ENCODE assay signal across 8 cellular contexts in the genomic region with DNA sequence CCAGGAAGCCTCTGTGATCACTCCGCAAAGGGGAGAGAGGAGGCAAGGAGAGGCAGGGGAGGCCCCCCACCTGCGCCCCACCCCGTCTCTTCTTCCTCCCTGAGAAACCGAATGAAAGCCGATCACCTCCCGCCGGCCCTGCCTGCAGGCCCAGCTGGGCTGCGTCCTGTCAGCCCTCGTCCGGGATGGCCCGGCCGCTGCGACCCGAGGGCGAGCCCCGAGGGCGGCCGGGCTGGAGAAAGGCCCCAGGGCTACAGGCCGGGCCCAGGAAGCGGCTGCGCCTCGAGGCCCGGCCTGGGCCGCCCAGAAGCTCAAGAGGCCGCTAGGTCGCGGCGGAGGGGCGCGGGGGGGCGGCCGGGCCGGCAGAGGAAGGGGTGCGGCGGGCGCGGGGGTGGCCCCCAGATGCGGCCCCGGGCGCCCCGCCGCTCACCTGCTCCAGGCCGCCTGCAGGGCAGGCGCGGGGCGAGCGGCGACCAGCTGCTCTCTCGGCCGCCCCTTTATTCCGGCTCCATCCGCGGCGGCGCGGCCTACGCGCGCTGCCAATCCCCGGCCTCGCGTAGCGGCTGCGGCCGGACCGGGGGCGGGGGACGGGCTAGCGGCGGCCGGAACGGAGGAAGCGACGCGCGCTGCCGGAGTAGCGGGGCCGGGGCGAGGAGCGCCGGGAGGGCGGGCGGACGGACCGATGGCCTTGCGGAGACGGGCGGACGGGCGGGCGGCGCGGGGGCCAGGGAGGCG. TPM values are rescaled to one million over a fixed set of nuclear protein-coding genes. Genes with fewer than 3 reads are reported as not detected.
DNase-seq lines count a peak whose midpoint lies in the region; ATAC-seq and TF ChIP-seq lines count a peak whose summit lies in the region.

A gene (minus strand): TSS at position 702 of the 735 bp plus-strand sequence. CDS start 2,407 bp downstream, outside the sequence.

- H2AFZ ChIP-seq in SU-DHL-6 (ENCODE audit: low read depth, low read length, severe bottlenecking), result peak within 1 kb of the TSS; percentile 93

- intact Hi-C loops in aorta (cut with DNase I), result loop anchor here (2.0 to 10.0 kb wide), 4 partner anchors 99 to 425 kb away; a partner anchor contains a TSS

- peaks cover 58% of the 10 kb centered on the region for H3K4me1 ChIP-seq in effector memory CD4-positive, alpha-beta T cell (ENCODE audit: control insufficient read depth, insufficient read depth, low read length, poor library complexity, severe bottlenecking)
- H3K4me1 ChIP-seq in mucosa of stomach (ENCODE audit: control insufficient read depth, insufficient read depth, low read length), result peaks cover 25% of the 10 kb centered on the region
- no peaks in the 10 kb centered on the region for H3K4me1 ChIP-seq in aorta (ENCODE audit: control insufficient read depth in 1 of 2, insufficient read depth in 2 of 2, low read length in 2 of 2)

- no peaks in the 10 kb centered on the region for H3K27me3 ChIP-seq in SU-DHL-6 (ENCODE audit: low read length)
- H3K27me3 ChIP-seq in effector memory CD4-positive, alpha-beta T cell (replicated peaks; ENCODE audit: control insufficient read depth, insufficient read depth, low read length, poor library complexity, severe bottlenecking), result no peaks in the 10 kb centered on the region
- no peaks in the 10 kb centered on the region for H3K27me3 ChIP-seq in mucosa of stomach (ENCODE audit: control insufficient read depth, insufficient read depth, low read length)
- H3K27me3 ChIP-seq in aorta (ENCODE audit: control insufficient read depth in 1 of 2, insufficient read depth in 2 of 2, low read length in 1 of 2), result no peaks in the 10 kb centered on the region

- TF ChIP-seq CTCF in SU-DHL-6 (IDR thresholded peaks at IDR 0.05; ENCODE audit: insufficient read depth, low read length, poor library complexity, severe bottlenecking), result no peak

- ATAC-seq in HG02870 (IDR thresholded peaks at IDR 0.05; ENCODE audit: unreplicated experiment) (peak; percentile 17), aorta (ENCODE audit: low FRiP score) (no peak)

- H3K79me2 ChIP-seq in SU-DHL-6 (ENCODE audit: insufficient read depth, low read length), result no peaks in the 10 kb centered on the region

- H3K4me2 ChIP-seq in SU-DHL-6 (ENCODE audit: low read depth, low read length, poor library complexity, severe bottlenecking), result peak within 1 kb of the TSS; percentile 95

- no peaks in the 10 kb centered on the region for H4K20me1 ChIP-seq in SU-DHL-6 (ENCODE audit: low read depth, low read length)

- H3K9me3 ChIP-seq in SU-DHL-6 (ENCODE audit: insufficient read depth, low read length), result no peaks in the 10 kb centered on the region
- H3K9me3 ChIP-seq in effector memory CD4-positive, alpha-beta T cell (ENCODE audit: control insufficient read depth, low read length), result no peaks in the 10 kb centered on the region
- no peaks in the 10 kb centered on the region for H3K9me3 ChIP-seq in mucosa of stomach (ENCODE audit: control insufficient read depth, low read length)
- H3K9me3 ChIP-seq in aorta (ENCODE audit: control insufficient read depth, low read length), result no peaks in the 10 kb centered on the region

- H3K4me3 ChIP-seq in SU-DHL-6 (ENCODE audit: insufficient read depth, low read length, poor library complexity, severe bottlenecking) (peak within 1 kb of the TSS; percentile 80), mucosa of stomach (ENCODE audit: low read length) (peak within 1 kb of the TSS; percentile 94), aorta (ENCODE audit: low read length in 2 of 2) (peak within 1 kb of the TSS; percentile 87 to 90)
- H3K4me3 ChIP-seq in effector memory CD4-positive, alpha-beta T cell (ENCODE audit: insufficient read depth, low read depth, low read length, poor library complexity, severe bottlenecking), result peak within 1 kb of the TSS; percentile 81

- peak; percentile 65 for DNase-seq in activated CD8-positive, alpha-beta memory T cell treated with anti-CD3 and anti-CD28 coated beads for 24 hours
- DNase-seq in activated CD8-positive, alpha-beta memory T cell treated with anti-CD3 and anti-CD28 coated beads, Interleukin-2, amount 50 U/mL, for 4 hours, result no peak
- DNase-seq in effector memory CD4-positive, alpha-beta T cell, result peak in 1 of 3 donors; percentile 15
- DNase-seq in aorta (peak in 1 of 2 donors; percentile 79), NCI-H526 (lab: John Stamatoyannopoulos, UW) (no peak)

- no peaks in the 10 kb centered on the region for H3K9me2 ChIP-seq in SU-DHL-6 (replicated peaks; ENCODE audit: insufficient read depth, low read length)

- H3K9ac ChIP-seq in SU-DHL-6 (ENCODE audit: low read length) (peak within 1 kb of the TSS; percentile 83), mucosa of stomach (ENCODE audit: low read length) (peak within 1 kb of the TSS; percentile 84)

- peaks cover 15% of the 10 kb centered on the region for H3F3A ChIP-seq in SU-DHL-6 (ENCODE audit: insufficient read depth)

- WGBS in aorta, 2 donors, result 0 to 1% methylated on average over 65 to 95 of the region's 95 CpGs

- H3K27ac ChIP-seq in SU-DHL-6 (ENCODE audit: low read depth, low read length) (peak within 1 kb of the TSS; percentile 67), aorta (ENCODE audit: low read depth in 1 of 2, low read length in 2 of 2) (peak within 1 kb of the TSS; percentile 23 to 62)
- peak within 1 kb of the TSS; percentile 70 for H3K27ac ChIP-seq in effector memory CD4-positive, alpha-beta T cell (ENCODE audit: insufficient read depth, low read length, poor library complexity, severe bottlenecking)

- H3K36me3 ChIP-seq in SU-DHL-6 (ENCODE audit: low read length) (no peaks in the 10 kb centered on the region), mucosa of stomach (ENCODE audit: control insufficient read depth, insufficient read depth, low read length) (no peaks in the 10 kb centered on the region), aorta (ENCODE audit: control insufficient read depth in 1 of 2, insufficient read depth in 2 of 2, low read length in 1 of 2) (peaks cover 0 to 8% of the 10 kb centered on the region in 2 donors)
- peaks cover 28% of the 10 kb centered on the region for H3K36me3 ChIP-seq in effector memory CD4-positive, alpha-beta T cell (ENCODE audit: control insufficient read depth, insufficient read depth, low read length)

RNA-seq across cellular contexts. Expression of the gene that starts here (rescaled TPM):
- total RNA-seq in aorta, result 10 to 100 TPM in 1 of 2 donors, 1 to 10 TPM in 1; 7.0 to 10.6 TPM
- 1 to 10 TPM; 1.6 to 4.1 TPM for polyA plus RNA-seq in aorta
